ENCODE assay signal across 22 cellular contexts in the genomic region with DNA sequence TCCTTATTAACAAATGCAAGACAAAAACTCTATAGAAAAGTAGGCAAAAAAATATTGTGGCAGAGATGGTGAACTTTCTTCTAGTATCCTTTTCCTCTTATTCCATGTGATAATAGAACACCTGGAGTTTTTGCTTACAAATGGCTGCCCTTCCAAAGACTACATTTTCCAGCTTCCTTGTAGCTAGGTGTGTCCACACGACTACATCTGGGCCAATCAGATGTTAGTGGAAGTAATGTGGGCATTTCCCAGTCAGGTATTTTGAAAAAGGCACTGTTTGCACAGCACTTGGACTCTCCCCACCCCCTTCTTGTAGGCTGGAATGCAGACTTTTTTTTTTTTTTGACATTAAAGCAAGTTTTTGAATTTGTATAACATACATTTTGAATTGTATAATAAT.
"Had no signal": no experiment of that assay in that cellular context is flagged by ENCODE, and none has a peak within 500 bp of the region (broad histone marks: within the 10 kb centered on the region; RNA-seq: fewer than 3 reads in every experiment).

No MANE protein-coding gene starts in this region.

- DNase-seq: dermis blood vessel endothelial cell; esophagus squamous epithelium; foreskin fibroblast; glutamatergic neuron; islet precursor cell; left cardiac atrium; left ventricle myocardium superior; mucosa of descending colon; naive thymus-derived CD8-positive, alpha-beta T cell; posterior cingulate gyrus; spleen; stimulated activated CD4-positive, alpha-beta T cell treated with anti-CD3 and anti-CD28 coated beads, Interleukin-15, amount 100 ng/mL, for 24 hours; stimulated activated CD4-positive, alpha-beta T cell treated with anti-CD3 and anti-CD28 coated beads, Interleukin-1b, Interleukin-23, amount 100 ng/mL, for 48 hours; stimulated activated CD4-positive, alpha-beta T cell treated with anti-CD3 and anti-CD28 coated beads, Interleukin-4, amount 100 ng/mL, for 24 hours; tibial artery had no signal

- H3K27ac Mint-ChIP-seq: naive thymus-derived CD8-positive, alpha-beta T cell; stimulated activated memory B cell treated with anti-CD40 and anti-IgM and Interleukin-4, amounts not matched to agents 10 μg/mL and 1 μg/mL and 100 μg/mL, for 72 hours; stimulated activated naive CD8-positive, alpha-beta T cell treated with anti-CD3 and anti-CD28 coated beads, Interleukin-15, Interleukin-2, amounts not matched to agents 100 ng/mL and 50 ng/mL, for 24 hours had no signal

- H3K9me3 Mint-ChIP-seq: naive thymus-derived CD8-positive, alpha-beta T cell; stimulated activated memory B cell treated with anti-CD40 and anti-IgM and Interleukin-4, amounts not matched to agents 10 μg/mL and 1 μg/mL and 100 μg/mL, for 72 hours; stimulated activated naive CD8-positive, alpha-beta T cell treated with anti-CD3 and anti-CD28 coated beads, Interleukin-15, Interleukin-2, amounts not matched to agents 100 ng/mL and 50 ng/mL, for 24 hours had no signal

- H3K27me3 ChIP-seq: esophagus squamous epithelium, gastroesophageal sphincter, neutrophil, spleen, tibial artery, upper lobe of left lung, vagina had no signal

- H3K4me1 Mint-ChIP-seq: naive thymus-derived CD8-positive, alpha-beta T cell; stimulated activated memory B cell treated with anti-CD40 and anti-IgM and Interleukin-4, amounts not matched to agents 10 μg/mL and 1 μg/mL and 100 μg/mL, for 72 hours had no signal

- H3K9me3 ChIP-seq: esophagus squamous epithelium, mucosa of descending colon, neutrophil, upper lobe of left lung, vagina had no signal

- H3K27ac ChIP-seq: esophagus squamous epithelium, gastroesophageal sphincter, neutrophil, spleen, tibial artery, upper lobe of left lung, vagina had no signal

- H3K36me3 ChIP-seq: esophagus squamous epithelium, gastroesophageal sphincter, neutrophil, spleen, tibial artery, upper lobe of left lung, vagina had no signal

- H3K4me1 ChIP-seq: esophagus squamous epithelium, gastroesophageal sphincter, spleen, tibial artery, upper lobe of left lung, vagina had no signal

- H3K4me3 ChIP-seq: esophagus squamous epithelium, gastroesophageal sphincter, mucosa of descending colon, spleen, tibial artery, upper lobe of left lung, vagina had no signal

- H3K36me3 Mint-ChIP-seq: naive thymus-derived CD8-positive, alpha-beta T cell; stimulated activated memory B cell treated with anti-CD40 and anti-IgM and Interleukin-4, amounts not matched to agents 10 μg/mL and 1 μg/mL and 100 μg/mL, for 72 hours had no signal

- H3K4me3 Mint-ChIP-seq: naive thymus-derived CD8-positive, alpha-beta T cell; stimulated activated memory B cell treated with anti-CD40 and anti-IgM and Interleukin-4, amounts not matched to agents 10 μg/mL and 1 μg/mL and 100 μg/mL, for 72 hours; stimulated activated naive CD8-positive, alpha-beta T cell treated with anti-CD3 and anti-CD28 coated beads, Interleukin-15, Interleukin-2, amounts not matched to agents 100 ng/mL and 50 ng/mL, for 24 hours had no signal

- ATAC-seq: gastroesophageal sphincter; left cardiac atrium; left ventricle myocardium superior; mucosa of descending colon; naive thymus-derived CD8-positive, alpha-beta T cell; sciatic nerve; stimulated activated memory B cell treated with anti-CD40 and anti-IgM and Interleukin-4, amounts not matched to agents 10 μg/mL and 1 μg/mL and 100 μg/mL, for 72 hours had no signal
